20 cellular contexts compared by ENCODE assay signal in the genomic region with DNA sequence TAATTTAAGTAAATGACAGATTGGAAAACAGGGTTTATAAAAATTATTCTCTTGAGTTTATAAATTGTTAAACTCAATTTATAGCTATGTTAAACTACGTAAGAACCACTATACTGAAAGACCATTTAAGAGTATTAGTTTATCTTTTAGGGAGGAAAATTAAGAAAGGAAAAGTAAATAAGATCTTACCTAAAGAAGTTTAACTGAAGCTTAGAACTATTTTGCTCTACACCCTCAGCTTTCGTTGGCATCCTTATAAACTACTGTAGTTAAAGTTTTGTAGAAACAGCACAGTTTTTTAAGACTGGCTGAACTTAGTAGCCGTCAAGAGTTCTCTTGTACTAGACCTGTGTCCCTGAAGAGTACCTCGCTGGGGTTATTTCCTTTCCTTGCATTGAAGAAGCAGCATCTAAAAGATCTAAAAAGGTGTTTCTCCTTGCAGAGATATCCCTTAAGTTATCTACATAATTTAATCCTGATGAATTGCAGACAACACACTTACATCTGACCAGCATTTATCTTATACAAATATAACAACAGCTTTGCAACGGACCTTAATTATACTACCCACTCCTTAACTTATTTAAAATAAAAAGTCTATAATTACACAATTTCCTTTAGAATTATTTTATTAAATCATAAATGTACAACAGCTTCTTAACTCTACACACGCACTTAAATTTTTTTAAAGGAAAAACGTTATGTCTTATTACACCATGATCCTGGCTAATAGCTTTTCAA. TPM values are rescaled to one million over a fixed set of nuclear protein-coding genes. Genes with fewer than 3 reads are reported as not detected.
DNase-seq lines count a peak whose midpoint lies in the region; ATAC-seq and TF ChIP-seq lines count a peak whose summit lies in the region.
"Had no signal": no experiment of that assay in that cellular context is flagged by ENCODE, and none has a peak within 500 bp of the region (broad histone marks: within the 10 kb centered on the region; RNA-seq: fewer than 3 reads in every experiment).

No MANE protein-coding gene starts in this region.

- H3K27me3 Mint-ChIP-seq in activated naive CD4-positive, alpha-beta T cell treated with anti-CD3 and anti-CD28 coated beads, Interleukin-2, amount 10 ng/mL, durations not matched to agents 7 days and 5 days: no peaks in the 10 kb centered on the region
- no peaks in the 10 kb centered on the region for H3K27me3 Mint-ChIP-seq in stimulated activated memory B cell treated with anti-CD40 and anti-IgM and Interleukin-4, amounts not matched to agents 10 μg/mL and 1 μg/mL and 100 μg/mL, for 72 hours
- H3K27me3 Mint-ChIP-seq: dendritic cell treated with granulocyte-macrophage colony-stimulating factor and Interleukin-4, amounts not matched to agents 40 ng/mL and 50 ng/mL, for 4 days; IgD-negative memory B cell had no signal

- peaks cover 88% of the 10 kb centered on the region for H3K36me3 Mint-ChIP-seq in activated naive CD4-positive, alpha-beta T cell treated with anti-CD3 and anti-CD28 coated beads, Interleukin-2, amount 10 ng/mL, durations not matched to agents 7 days and 5 days
- peaks cover 73% of the 10 kb centered on the region for H3K36me3 Mint-ChIP-seq in stimulated activated memory B cell treated with anti-CD40 and anti-IgM and Interleukin-4, amounts not matched to agents 10 μg/mL and 1 μg/mL and 100 μg/mL, for 72 hours

- H3K4me3 ChIP-seq in ectodermal cell (ENCODE audit: insufficient read depth, low read depth, low read length): no peak overlapping the region
- H3K4me3 ChIP-seq: heart left ventricle, ovary, skin epidermis, vagina had no signal

- peak overlapping the region; percentile 29 for H3K27ac ChIP-seq in ectodermal cell (ENCODE audit: insufficient read depth, low read depth, low read length, poor library complexity, severe bottlenecking)
- H3K27ac ChIP-seq: heart left ventricle, ovary, skin epidermis, vagina had no signal

- DNase-seq in activated naive CD4-positive, alpha-beta T cell treated with anti-CD3 and anti-CD28 coated beads, Interleukin-2, amount 10 ng/mL, durations not matched to agents 7 days and 5 days: no peak
- no peak for DNase-seq in activated naive CD4-positive, alpha-beta T cell (lab: John Stamatoyannopoulos, UW)
- no peak for DNase-seq in left ventricle myocardium superior
- DNase-seq in HPDE6-E6E7 (ENCODE audit: extremely low spot score): no peak
- DNase-seq in iPS-NIHi7 (ENCODE audit: extremely low spot score): no peak
- DNase-seq: activated CD4-positive, CD25-positive, alpha-beta regulatory T cell; Caco-2; heart left ventricle; kidney; NCI-H1048; NCI-H69; ovary; stomach had no signal

- no peak for ATAC-seq in SK-N-SH treated with all-trans-retinoic acid at 6 μM for 48 hours
- ATAC-seq in stimulated activated memory B cell treated with anti-CD40 and anti-IgM and Interleukin-4, amounts not matched to agents 10 μg/mL and 1 μg/mL and 100 μg/mL, for 72 hours: no peak
- ATAC-seq in left ventricle myocardium superior: no peak

- H3K9me3 Mint-ChIP-seq in activated naive CD4-positive, alpha-beta T cell treated with anti-CD3 and anti-CD28 coated beads, Interleukin-2, amount 10 ng/mL, durations not matched to agents 7 days and 5 days: no peaks in the 10 kb centered on the region
- no peaks in the 10 kb centered on the region for H3K9me3 Mint-ChIP-seq in stimulated activated memory B cell treated with anti-CD40 and anti-IgM and Interleukin-4, amounts not matched to agents 10 μg/mL and 1 μg/mL and 100 μg/mL, for 72 hours
- H3K9me3 Mint-ChIP-seq: dendritic cell treated with granulocyte-macrophage colony-stimulating factor and Interleukin-4, amounts not matched to agents 40 ng/mL and 50 ng/mL, for 4 days; IgD-negative memory B cell had no signal

- H3K4me1 ChIP-seq in ectodermal cell (ENCODE audit: control insufficient read depth, insufficient read depth, low read length): peaks cover 20% of the 10 kb centered on the region

- H3K4me3 Mint-ChIP-seq in activated naive CD4-positive, alpha-beta T cell treated with anti-CD3 and anti-CD28 coated beads, Interleukin-2, amount 10 ng/mL, durations not matched to agents 7 days and 5 days: no peak overlapping the region
- no peak overlapping the region for H3K4me3 Mint-ChIP-seq in stimulated activated memory B cell treated with anti-CD40 and anti-IgM and Interleukin-4, amounts not matched to agents 10 μg/mL and 1 μg/mL and 100 μg/mL, for 72 hours
- H3K4me3 Mint-ChIP-seq: dendritic cell treated with granulocyte-macrophage colony-stimulating factor and Interleukin-4, amounts not matched to agents 40 ng/mL and 50 ng/mL, for 4 days had no signal

- peaks cover 73% of the 10 kb centered on the region for H3K36me3 ChIP-seq in ectodermal cell (ENCODE audit: control insufficient read depth, insufficient read depth, low read length)

- CTCF ChIA-PET in activated naive CD4-positive, alpha-beta T cell treated with anti-CD3 and anti-CD28 coated beads, Interleukin-2, amount 10 ng/mL, durations not matched to agents 7 days and 5 days (lab: Charles Lee): interaction anchor here (0.8 to 2.2 kb wide), 5 partner anchors 8 to 107 kb away, joined by 3 to 15 read pairs (median 3); no protein-coding TSS in a partner anchor

- peaks cover 96% of the 10 kb centered on the region for H3K4me1 Mint-ChIP-seq in activated naive CD4-positive, alpha-beta T cell treated with anti-CD3 and anti-CD28 coated beads, Interleukin-2, amount 10 ng/mL, durations not matched to agents 7 days and 5 days
- H3K4me1 Mint-ChIP-seq in stimulated activated memory B cell treated with anti-CD40 and anti-IgM and Interleukin-4, amounts not matched to agents 10 μg/mL and 1 μg/mL and 100 μg/mL, for 72 hours: peaks cover 76% of the 10 kb centered on the region

- intact Hi-C loops in left ventricle myocardium superior (cut with micrococcal nuclease): no loop called here

- no peaks in the 10 kb centered on the region for H3K27me3 ChIP-seq in ectodermal cell (ENCODE audit: control insufficient read depth, insufficient read depth, low read length, poor library complexity, severe bottlenecking)
- H3K27me3 ChIP-seq: heart left ventricle, ovary, stomach, vagina had no signal

- WGBS in ectodermal cell, 2 experiments: 90 to 94% methylated on average over 5 to 6 of the region's 7 CpGs

- H3K27ac Mint-ChIP-seq in activated naive CD4-positive, alpha-beta T cell treated with anti-CD3 and anti-CD28 coated beads, Interleukin-2, amount 10 ng/mL, durations not matched to agents 7 days and 5 days: peak overlapping the region; percentile 33
- peak overlapping the region; percentile 87 for H3K27ac Mint-ChIP-seq in stimulated activated memory B cell treated with anti-CD40 and anti-IgM and Interleukin-4, amounts not matched to agents 10 μg/mL and 1 μg/mL and 100 μg/mL, for 72 hours
- H3K27ac Mint-ChIP-seq: dendritic cell treated with granulocyte-macrophage colony-stimulating factor and Interleukin-4, amounts not matched to agents 40 ng/mL and 50 ng/mL, for 4 days had no signal

- H3K9me3 ChIP-seq in ectodermal cell (ENCODE audit: control insufficient read depth, low read length): no peaks in the 10 kb centered on the region
- H3K9me3 ChIP-seq: Caco-2, heart left ventricle, ovary, stomach, vagina had no signal

TF ChIP-seq in SK-N-SH treated with all-trans-retinoic acid at 6 μM for 48 hours, 23 proteins besides CTCF, POLR2A, EP300 and RAD21:
- TF ChIP-seq OSR1 (CRISPR knock-in tag; IDR thresholded peaks at IDR 0.05) (no peak), CREB5 (CRISPR knock-in tag; IDR thresholded peaks at IDR 0.05; ENCODE audit: low read depth) (peak; percentile 9; the same call in 1 of the 2 replicates)
TF ChIP-seq in SK-N-SH treated with all-trans-retinoic acid at 6 μM for 48 hours: peak in this region for 1.

RNA-seq across cellular contexts. Expression of gene HNRNPA2B1, which starts 9.1 kb away (rescaled TPM):
- 1,829 TPM for polyA plus RNA-seq in ectodermal cell (2013, experiment 1 of 4)
- 1,781 TPM for polyA plus RNA-seq in ectodermal cell (2013, experiment 2 of 4)
- polyA plus RNA-seq in ectodermal cell (2013, experiment 3 of 4): 1,089 TPM
- polyA plus RNA-seq in ectodermal cell (2013, experiment 4 of 4): 1,208 TPM
- total RNA-seq in left ventricle myocardium superior: 430 TPM

RNA-seq across cellular contexts. Expression of gene CBX3, which starts 10.1 kb away (rescaled TPM):
- 236 TPM for polyA plus RNA-seq in ectodermal cell (2013, experiment 1 of 4)
- 246 TPM for polyA plus RNA-seq in ectodermal cell (2013, experiment 2 of 4)
- polyA plus RNA-seq in ectodermal cell (2013, experiment 3 of 4): 214 TPM
- polyA plus RNA-seq in ectodermal cell (2013, experiment 4 of 4): 223 TPM
- total RNA-seq in left ventricle myocardium superior: 61.3 TPM

RNA-seq across cellular contexts. Expression of gene NFE2L3, which starts 39.4 kb away (rescaled TPM):
- 7.0 TPM for polyA plus RNA-seq in ectodermal cell (2013, experiment 1 of 4)
- polyA plus RNA-seq in ectodermal cell (2013, experiment 2 of 4): 5.7 TPM
- 5.4 TPM for polyA plus RNA-seq in ectodermal cell (2013, experiment 3 of 4)
- polyA plus RNA-seq in ectodermal cell (2013, experiment 4 of 4): 6.2 TPM
- 0.94 TPM for total RNA-seq in left ventricle myocardium superior
